6 cellular contexts compared by ENCODE assay signal in genomic region chr19:38386968-38387549, GRCh38. TPM values are rescaled to one million over a fixed set of nuclear protein-coding genes. Genes with fewer than 3 reads are reported as not detected.
A peak's percentile ranks its signal among the peaks of the same experiment; 100 is the strongest.
DNase-seq lines count a peak whose midpoint lies in the region; ATAC-seq and TF ChIP-seq lines count a peak whose summit lies in the region.

No MANE protein-coding gene starts in this region.

- no peak for DNase-seq in CD4-positive, alpha-beta T cell
- DNase-seq in T-cell: peak in 1 of 34 experiments; percentile 15
- no peak for DNase-seq in kidney epithelial cell (ENCODE audit: low read depth)
- DNase-seq in foreskin keratinocyte: no peak
- DNase-seq in NCI-H510A (lab: John Stamatoyannopoulos, UW): no peak

- peaks cover 44% of the 10 kb centered on the region for H3K36me3 Mint-ChIP-seq in CD4-positive, alpha-beta T cell (ENCODE audit: low read depth)
- H3K36me3 Mint-ChIP-seq in T-cell: peaks cover 28% of the 10 kb centered on the region

- ATAC-seq in CD4-positive, alpha-beta T cell (ENCODE audit: poor library complexity): no peak
- ATAC-seq in T-cell (replicated peaks in 1 of 4) (no peak), GM18873 (IDR thresholded peaks at IDR 0.05; ENCODE audit: low FRiP score, unreplicated experiment) (no peak), foreskin keratinocyte (no peak)

- POLR2A ChIA-PET in CD4-positive, alpha-beta T cell (lab: Charles Lee): interaction anchor here (0.6 to 4.3 kb wide), 7 partner anchors 9 to 1070 kb away, joined by 3 to 45 read pairs (median 5); partner anchors contain the start of genes CATSPERG, EIF3K, FAM98C and PSMD8
- POLR2A ChIA-PET in T-cell (lab: Charles Lee): interaction anchor here in 1 of 2 donors (1.1 to 1.5 kb wide), 4 partner anchors 11 to 543 kb away, joined by 4 to 12 read pairs (median 6); partner anchors contain the start of genes FAM98C, MRPS12, PSMD8 and SARS2

- no peaks in the 10 kb centered on the region for H3K4me1 ChIP-seq in foreskin keratinocyte

- CTCF ChIA-PET in CD4-positive, alpha-beta T cell (lab: Charles Lee): interaction anchor here (1.7 to 4.7 kb wide), 3 partner anchors 13 to 51 kb away, joined by 11 to 45 read pairs (median 11); partner anchors contain the start of genes CATSPERG, FAM98C and PSMD8
- CTCF ChIA-PET in T-cell (lab: Charles Lee): interaction anchor here in 1 of 2 donors (0.9 to 2.4 kb wide), 4 partner anchors 11 to 544 kb away, joined by 3 to 21 read pairs (median 10); partner anchors contain the start of genes FAM98C, MRPS12, PSMD8 and SARS2

- H3K27me3 ChIP-seq in CD4-positive, alpha-beta T cell (ENCODE audit: control insufficient read depth, insufficient read depth, low read length): peaks cover 18% of the 10 kb centered on the region
- H3K27me3 ChIP-seq in kidney epithelial cell (ENCODE audit: control insufficient read depth, insufficient read depth, low read length): peaks cover 8% of the 10 kb centered on the region
- no peaks in the 10 kb centered on the region for H3K27me3 ChIP-seq in foreskin keratinocyte

- H3K36me3 ChIP-seq in kidney epithelial cell (ENCODE audit: control insufficient read depth, insufficient read depth, low read length): peaks cover 2% of the 10 kb centered on the region

- intact Hi-C loops in CD4-positive, alpha-beta T cell (cut with DNase I, micrococcal nuclease): loop anchor here in 1 of 2 experiments (5.0 kb wide), 1 partner anchor 50 kb away; the partner anchor contains the start of gene CATSPERG

- H3K9me3 Mint-ChIP-seq in CD4-positive, alpha-beta T cell: no peaks in the 10 kb centered on the region
- H3K9me3 Mint-ChIP-seq in T-cell: no peaks in the 10 kb centered on the region

- H3K27ac Mint-ChIP-seq in CD4-positive, alpha-beta T cell: peak overlapping the region; percentile 25
- H3K27ac Mint-ChIP-seq in T-cell: peak overlapping the region; percentile 38 to 41

- peak overlapping the region; percentile 87 for H3K4me3 Mint-ChIP-seq in CD4-positive, alpha-beta T cell
- peak overlapping the region; percentile 81 to 89 (median 83) for H3K4me3 Mint-ChIP-seq in T-cell

- TF ChIP-seq CTCF in CD4-positive, alpha-beta T cell (IDR thresholded peaks at IDR 0.05): no peak
- no peak for TF ChIP-seq CTCF in kidney epithelial cell (IDR thresholded peaks at IDR 0.05; ENCODE audit: insufficient read depth, low read length, poor library complexity, severe bottlenecking)
- no peak for TF ChIP-seq CTCF in foreskin keratinocyte (conservative IDR thresholded peaks at IDR 0.05)

- H3K27me3 Mint-ChIP-seq in CD4-positive, alpha-beta T cell: peaks cover 40% of the 10 kb centered on the region
- H3K27me3 Mint-ChIP-seq in T-cell: peaks cover 9 to 13% of the 10 kb centered on the region in 2 donors

- no peaks in the 10 kb centered on the region for H3K9me3 ChIP-seq in CD4-positive, alpha-beta T cell (ENCODE audit: control insufficient read depth, low read length)

- peaks cover 29% of the 10 kb centered on the region for H3K4me1 Mint-ChIP-seq in CD4-positive, alpha-beta T cell (ENCODE audit: low read depth)
- peaks cover 13 to 31% (median 30%) of the 10 kb centered on the region in 3 donors for H3K4me1 Mint-ChIP-seq in T-cell

- H3K4me3 ChIP-seq in kidney epithelial cell (ENCODE audit: low read depth, low read length): peak overlapping the region; percentile 96

- no peak overlapping the region for H3K27ac ChIP-seq in CD4-positive, alpha-beta T cell (ENCODE audit: low read depth, low read length)
- no peak overlapping the region for H3K27ac ChIP-seq in foreskin keratinocyte

RNA-seq across cellular contexts. Expression of gene GGN, which starts 0.8 kb away (rescaled TPM):
- total RNA-seq in CD4-positive, alpha-beta T cell: under 1 TPM; 0.17 to 0.19 TPM
- under 1 TPM in 4 of 5 donors, not detected in 1; 0.18 to 0.60 (median 0.31) TPM for total RNA-seq in T-cell
- total RNA-seq in kidney epithelial cell: 0.07 and 1.4 TPM in 2 replicates
- 0.42 and 0.58 TPM in 2 replicates for total RNA-seq in foreskin keratinocyte
- 0.33 and 0.71 TPM in 2 replicates for polyA plus RNA-seq in foreskin keratinocyte

RNA-seq across cellular contexts. Expression of gene SPRED3, which starts 1.4 kb away (rescaled TPM):
- total RNA-seq in CD4-positive, alpha-beta T cell: 1 to 10 TPM; 1.6 to 1.7 TPM
- total RNA-seq in T-cell (1 to 10 TPM in 4 of 5 donors, under 1 TPM in 1; 0.93 to 2.9 (median 2.1) TPM), kidney epithelial cell (4.3 and 4.5 TPM in 2 replicates), foreskin keratinocyte (2.6 and 2.7 TPM in 2 replicates)
- 2.3 and 2.6 TPM in 2 replicates for polyA plus RNA-seq in foreskin keratinocyte

RNA-seq across cellular contexts. Expression of gene PSMD8, which starts 12.7 kb away (rescaled TPM):
- 10 to 100 TPM; 61.2 to 64.4 TPM for total RNA-seq in CD4-positive, alpha-beta T cell
- 10 to 100 TPM; 76.4 to 95.2 (median 85.8) TPM for total RNA-seq in T-cell
- 316 and 367 TPM in 2 replicates for total RNA-seq in kidney epithelial cell
- 247 and 259 TPM in 2 replicates for total RNA-seq in foreskin keratinocyte
- 363 and 391 TPM in 2 replicates for polyA plus RNA-seq in foreskin keratinocyte

RNA-seq across cellular contexts. Expression of gene FAM98C, which starts 15.8 kb away (rescaled TPM):
- 10 to 100 TPM; 33.2 to 36.1 TPM for total RNA-seq in CD4-positive, alpha-beta T cell
- total RNA-seq in T-cell (10 to 100 TPM; 31.9 to 62.1 (median 57.4) TPM), kidney epithelial cell (17.8 and 22.2 TPM in 2 replicates), foreskin keratinocyte (10.9 and 13.0 TPM in 2 replicates)
- polyA plus RNA-seq in foreskin keratinocyte: 15.3 and 15.7 TPM in 2 replicates

RNA-seq across cellular contexts. Expression of gene RASGRP4, which starts 39.0 kb away (rescaled TPM):
- total RNA-seq in CD4-positive, alpha-beta T cell: under 1 TPM; 0.30 to 0.45 TPM
- total RNA-seq in T-cell (under 1 TPM; 0.09 to 0.70 (median 0.26) TPM), kidney epithelial cell (not detected in 2 replicates), foreskin keratinocyte (not detected in 2 replicates)
- not detected in 2 replicates for polyA plus RNA-seq in foreskin keratinocyte
